Comparison of ENCODE assay signal across 8 cellular contexts in genomic region chr16:55502801-55503366, GRCh38. TPM values are rescaled to one million over a fixed set of nuclear protein-coding genes. Genes with fewer than 3 reads are reported as not detected.
DNase-seq lines count a peak whose midpoint lies in the region; ATAC-seq, FAIRE-seq and TF ChIP-seq lines count a peak whose summit lies in the region.

No MANE protein-coding gene starts in this region.

- peak overlapping the region; percentile 11 to 63 (median 25) for H3K27ac ChIP-seq in pancreas

- no peaks in the 10 kb centered on the region for H3K27me3 ChIP-seq in pancreas

- no peaks in the 10 kb centered on the region for H3K36me3 ChIP-seq in pancreas

- 6 to 7% methylated on average over 13 of the region's 13 CpGs for WGBS in pancreas, 2 donors

- no peaks in the 10 kb centered on the region for H3K9me3 ChIP-seq in pancreas

- peaks cover 11 to 25% (median 21%) of the 10 kb centered on the region in 3 donors for H3K4me1 ChIP-seq in pancreas

- H3K4me3 ChIP-seq in foreskin fibroblast (ENCODE audit: low read depth in 1 of 2, low read length in 2 of 2) (no peak overlapping the region), pancreas (no peak overlapping the region)

- FAIRE-seq in RCC 7860 (lab: Jason Lieb, UNC) = peak; percentile 98
- peak; percentile 13 for FAIRE-seq in pancreas (lab: Jason Lieb, UNC)

- DNase-seq in GM03348 (ENCODE audit: low spot score) (peak; percentile 56), RCC 7860 (ENCODE audit: low spot score) (peak; percentile 95), foreskin fibroblast (peak; percentile 83 to 94), pancreas (peak; percentile 84 to 96 (median 93)), OCI-M2 (lab: John Stamatoyannopoulos, UW; ENCODE audit: unreplicated experiment) (no peak)
- DNase-seq in activated naive CD4-positive, alpha-beta T cell (lab: John Stamatoyannopoulos, UW) = no peak

- intact Hi-C loops in pancreas (cut with DNase I) = no loop called here

- peak; percentile 93 to 96 (median 94) for ATAC-seq in pancreas
- ATAC-seq in HG02763 (IDR thresholded peaks at IDR 0.05; ENCODE audit: unreplicated experiment) = no peak
- no peak for ATAC-seq in HG03439 (IDR thresholded peaks at IDR 0.05; ENCODE audit: unreplicated experiment)

- TF ChIP-seq CTCF in foreskin fibroblast (IDR thresholded peaks at IDR 0.05; ENCODE audit: low read depth, low read length) (no peak), pancreas (IDR thresholded peaks at IDR 0.05) (no peak)

RNA-seq across cellular contexts. Expression of gene LPCAT2, which starts 6.0 kb away (rescaled TPM):
- total RNA-seq in pancreas = 10 to 100 TPM in 1 of 6 donors, 1 to 10 TPM in 5; 3.3 to 12.8 (median 5.3) TPM
- polyA plus RNA-seq in pancreas = 1 to 10 TPM; 1.7 to 4.4 TPM

RNA-seq across cellular contexts. Expression of gene MMP2, which starts 23.9 kb away (rescaled TPM):
- total RNA-seq in pancreas = 100 to 1,000 TPM in 1 of 6 donors, 10 to 100 TPM in 4, 1 to 10 TPM in 1; 8.3 to 108 (median 28.0) TPM
- polyA plus RNA-seq in pancreas = 1 to 10 TPM; 6.5 to 8.4 TPM

Comparison
In these comparisons a context has a peak if more than half of its experiments do, and no peak if none do; other contexts are left out.
1. DNase-seq: peak in GM03348 (single experiment), RCC 7860 (single experiment), foreskin fibroblast (2 of 2) and pancreas (6 of 6); none in OCI-M2 (single experiment) and activated naive CD4-positive, alpha-beta T cell (0 of 4).
2. ATAC-seq: peak in pancreas (4 of 4); none in HG02763 (single experiment) and HG03439 (single experiment).